ENCODE assay signal across 27 cellular contexts in the genomic region with DNA sequence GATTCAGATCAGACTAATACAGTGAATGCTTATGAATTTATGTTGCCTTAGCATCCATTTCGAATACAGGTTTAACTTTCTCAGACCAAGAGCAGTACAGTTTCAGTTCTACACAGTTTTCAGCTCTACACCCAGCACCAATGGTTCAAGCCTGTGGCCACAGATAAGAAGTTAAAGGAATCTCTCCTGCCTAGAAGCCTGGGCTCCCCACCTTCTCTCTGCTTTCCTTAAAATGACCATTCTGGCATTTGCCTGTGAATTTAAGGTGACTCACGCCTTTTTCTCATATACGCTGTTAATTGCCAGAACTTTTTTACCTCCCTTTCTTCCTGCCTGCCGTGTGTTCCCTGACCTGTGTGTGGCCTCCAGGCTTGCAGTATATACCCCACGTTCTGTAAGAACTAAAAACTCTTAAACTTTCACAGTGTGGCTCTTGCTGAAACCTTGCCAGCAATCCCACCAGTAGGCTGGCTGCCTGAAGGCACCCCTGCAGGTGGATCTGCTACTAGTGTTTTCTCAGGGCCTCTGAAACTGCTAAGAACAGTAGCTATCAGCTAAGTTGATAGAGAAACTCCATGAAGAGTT.
DNase-seq lines count a peak whose midpoint lies in the region; ATAC-seq, FAIRE-seq and TF ChIP-seq lines count a peak whose summit lies in the region.
"Had no signal": no experiment of that assay in that cellular context is flagged by ENCODE, and none has a peak within 500 bp of the region (broad histone marks: within the 10 kb centered on the region; RNA-seq: fewer than 3 reads in every experiment).

No MANE protein-coding gene starts in this region.

- no peak overlapping the region for H3K27ac Mint-ChIP-seq in activated T-helper 1 cell treated with anti-CD3 and anti-CD28 coated beads, Interleukin-12 subunit alpha, Interleukin-12 subunit beta, Interleukin-2, Interleukin-4 antibody, amounts not matched to agents 30 ng/mL and 10 ng/mL and 1 ng/mL, durations not matched to agents 14 hours and 24 hours and 36 hours
- H3K27ac Mint-ChIP-seq: activated CD4-positive, alpha-beta memory T cell treated with anti-CD3 and anti-CD28 coated beads, Interleukin-2, amount 10 ng/mL, durations not matched to agents 7 days and 5 days; activated naive CD8-positive, alpha-beta T cell; natural killer cell treated with Interleukin-12 subunit alpha and Interleukin-12 subunit beta and Interleukin-15 and Interleukin-18, amount 100 ng/mL, for 72 hours; stimulated activated naive CD8-positive, alpha-beta T cell treated with anti-CD3 and anti-CD28 coated beads, Interleukin-15, amount 100 ng/mL, for 72 hours; T-cell had no signal

- H3K56ac ChIP-seq in mesendoderm (ENCODE audit: low read length): no peak overlapping the region

- H2AK5ac ChIP-seq in mesendoderm (ENCODE audit: low read length): no peak overlapping the region

- no peak overlapping the region for H3K4ac ChIP-seq in mesendoderm (ENCODE audit: low read depth, low read length)

- in situ Hi-C loops in mammary epithelial cell (cut with MboI; ENCODE audit: low sequenced_read_pairs in 2 of 2): no loop called here

- peak; percentile 28 for DNase-seq in ELR (ENCODE audit: low read depth)
- DNase-seq in NCI-H226: peak; percentile 75
- no peak for DNase-seq in mammary epithelial cell
- DNase-seq in mesendoderm: peak; percentile 19
- no peak for DNase-seq in activated T-helper 1 cell treated with anti-CD3 and anti-CD28 coated beads, Interleukin-12 subunit alpha, Interleukin-12 subunit beta, Interleukin-2, Interleukin-4 antibody, amounts not matched to agents 30 ng/mL and 10 ng/mL and 1 ng/mL, durations not matched to agents 14 hours and 24 hours and 36 hours (ENCODE audit: low spot score)
- no peak for DNase-seq in ascending aorta (ENCODE audit: low spot score in 2 of 2)
- no peak for DNase-seq in D721Med (ENCODE audit: insufficient read length, low spot score)
- DNase-seq: activated CD4-positive, alpha-beta memory T cell treated with anti-CD3 and anti-CD28 coated beads, Interleukin-2, amount 10 ng/mL, durations not matched to agents 7 days and 5 days; activated CD8-positive, alpha-beta memory T cell treated with anti-CD3 and anti-CD28 coated beads, Interleukin-2, amount 50 U/mL, for 48 hours; cerebellar nuclear complex; DMS153; dorsolateral prefrontal cortex; NCI-H1048; NCI-H1694 treated with DMSO at 0.1 percent for 48 hours; NCI-H2171 treated with DMSO at 0.1 percent for 48 hours; NCI-H524 treated with DMSO at 0.1 percent for 48 hours; SJCRH30; stimulated activated naive CD8-positive, alpha-beta T cell treated with anti-CD3 and anti-CD28 coated beads, Interleukin-15, amount 100 ng/mL, for 72 hours; T-cell; thyroid gland had no signal

- H3K4me3 ChIP-seq in mammary epithelial cell (replicated peaks in 1 of 3; ENCODE audit: insufficient read depth in 1 of 3, low read depth in 2 of 3, low read length in 3 of 3) (no peak overlapping the region), mesendoderm (ENCODE audit: low read length) (no peak overlapping the region), ascending aorta (no peak overlapping the region)
- H3K4me3 ChIP-seq: dorsolateral prefrontal cortex, SJCRH30, skin epidermis, thyroid gland had no signal

- no peaks in the 10 kb centered on the region for H3K27me3 ChIP-seq in mammary epithelial cell (ENCODE audit: insufficient read depth, low read length)
- no peaks in the 10 kb centered on the region for H3K27me3 ChIP-seq in mesendoderm (ENCODE audit: insufficient read depth, low read length, poor library complexity)
- no peaks in the 10 kb centered on the region for H3K27me3 ChIP-seq in ascending aorta
- H3K27me3 ChIP-seq: dorsolateral prefrontal cortex, SJCRH30, thyroid gland had no signal

- H3K4me3 Mint-ChIP-seq in activated T-helper 1 cell treated with anti-CD3 and anti-CD28 coated beads, Interleukin-12 subunit alpha, Interleukin-12 subunit beta, Interleukin-2, Interleukin-4 antibody, amounts not matched to agents 30 ng/mL and 10 ng/mL and 1 ng/mL, durations not matched to agents 14 hours and 24 hours and 36 hours: no peak overlapping the region
- H3K4me3 Mint-ChIP-seq: activated CD4-positive, alpha-beta memory T cell treated with anti-CD3 and anti-CD28 coated beads, Interleukin-2, amount 10 ng/mL, durations not matched to agents 7 days and 5 days; activated naive CD8-positive, alpha-beta T cell; natural killer cell treated with Interleukin-12 subunit alpha and Interleukin-12 subunit beta and Interleukin-15 and Interleukin-18, amount 100 ng/mL, for 72 hours; stimulated activated naive CD8-positive, alpha-beta T cell treated with anti-CD3 and anti-CD28 coated beads, Interleukin-15, amount 100 ng/mL, for 72 hours; T-cell had no signal

- no peak overlapping the region for H4K8ac ChIP-seq in mesendoderm (ENCODE audit: low read depth, low read length)

- no peaks in the 10 kb centered on the region for H3K36me3 Mint-ChIP-seq in activated T-helper 1 cell treated with anti-CD3 and anti-CD28 coated beads, Interleukin-12 subunit alpha, Interleukin-12 subunit beta, Interleukin-2, Interleukin-4 antibody, amounts not matched to agents 30 ng/mL and 10 ng/mL and 1 ng/mL, durations not matched to agents 14 hours and 24 hours and 36 hours (ENCODE audit: low read depth)
- H3K36me3 Mint-ChIP-seq: activated naive CD8-positive, alpha-beta T cell; natural killer cell treated with Interleukin-12 subunit alpha and Interleukin-12 subunit beta and Interleukin-15 and Interleukin-18, amount 100 ng/mL, for 72 hours; T-cell had no signal

- no peak overlapping the region for H4K5ac ChIP-seq in mesendoderm (ENCODE audit: low read length)

- BruUV-seq in mammary epithelial cell (replicated peaks; lab: Mats Ljungman, UMichigan): no TSS peak

- peak overlapping the region; percentile 42 for H3K27ac ChIP-seq in mammary epithelial cell (ENCODE audit: insufficient read depth, low read depth, low read length)
- H3K27ac ChIP-seq in mesendoderm (ENCODE audit: low read depth, low read length): no peak overlapping the region
- H3K27ac ChIP-seq in ascending aorta: no peak overlapping the region
- H3K27ac ChIP-seq: dorsolateral prefrontal cortex, SJCRH30, skin epidermis, thyroid gland had no signal

- H3K9me3 ChIP-seq in mammary epithelial cell (replicated peaks; ENCODE audit: insufficient read depth, low read length) (no peaks in the 10 kb centered on the region), ascending aorta (no peaks in the 10 kb centered on the region)
- H3K9me3 ChIP-seq: SJCRH30, thyroid gland had no signal

- no peaks in the 10 kb centered on the region for H3K79me1 ChIP-seq in mesendoderm (ENCODE audit: low read length)

- no peak for ATAC-seq in GM18870 (IDR thresholded peaks at IDR 0.05; ENCODE audit: unreplicated experiment)
- ATAC-seq: activated CD4-positive, CD25-positive, alpha-beta regulatory T cell treated with anti-CD3 and anti-CD28 coated beads, Interleukin-2, amount 50 U/mL, for 24 hours; natural killer cell treated with Interleukin-12 subunit alpha and Interleukin-12 subunit beta and Interleukin-15 and Interleukin-18, amount 100 ng/mL, for 72 hours; stimulated activated naive CD8-positive, alpha-beta T cell treated with anti-CD3 and anti-CD28 coated beads, Interleukin-15, amount 100 ng/mL, for 72 hours; T-cell had no signal

- H3K9ac ChIP-seq in mammary epithelial cell (ENCODE audit: insufficient read depth, low read length): no peak overlapping the region
- no peak overlapping the region for H3K9ac ChIP-seq in mesendoderm (ENCODE audit: low read length)

- no peak overlapping the region for H2BK120ac ChIP-seq in mesendoderm (ENCODE audit: low read depth, low read length)

- H3K36me3 ChIP-seq in mammary epithelial cell (ENCODE audit: insufficient read depth, low read length) (no peaks in the 10 kb centered on the region), mesendoderm (ENCODE audit: control insufficient read depth, insufficient read depth, low read length) (no peaks in the 10 kb centered on the region), ascending aorta (no peaks in the 10 kb centered on the region)
- H3K36me3 ChIP-seq: SJCRH30, thyroid gland had no signal

- dilution Hi-C loops in mammary epithelial cell (cut with HindIII; ENCODE audit: low sequenced_read_pairs): no loop called here

- no peak overlapping the region for H3K18ac ChIP-seq in mesendoderm (ENCODE audit: low read length)

- H4K20me1 ChIP-seq in mammary epithelial cell (ENCODE audit: insufficient read depth, low read length): no peaks in the 10 kb centered on the region

- no peaks in the 10 kb centered on the region for H3K79me2 ChIP-seq in mammary epithelial cell (ENCODE audit: insufficient read depth, low read length)
- no peaks in the 10 kb centered on the region for H3K79me2 ChIP-seq in mesendoderm (ENCODE audit: control insufficient read depth, insufficient read depth, low read length)

- H3K27me3 Mint-ChIP-seq in activated T-helper 1 cell treated with anti-CD3 and anti-CD28 coated beads, Interleukin-12 subunit alpha, Interleukin-12 subunit beta, Interleukin-2, Interleukin-4 antibody, amounts not matched to agents 30 ng/mL and 10 ng/mL and 1 ng/mL, durations not matched to agents 14 hours and 24 hours and 36 hours (ENCODE audit: insufficient read depth): no peaks in the 10 kb centered on the region
- H3K27me3 Mint-ChIP-seq: activated CD4-positive, alpha-beta memory T cell treated with anti-CD3 and anti-CD28 coated beads, Interleukin-2, amount 10 ng/mL, durations not matched to agents 7 days and 5 days; activated naive CD8-positive, alpha-beta T cell; natural killer cell treated with Interleukin-12 subunit alpha and Interleukin-12 subunit beta and Interleukin-15 and Interleukin-18, amount 100 ng/mL, for 72 hours; stimulated activated naive CD8-positive, alpha-beta T cell treated with anti-CD3 and anti-CD28 coated beads, Interleukin-15, amount 100 ng/mL, for 72 hours; T-cell had no signal

- no peak overlapping the region for H2BK15ac ChIP-seq in mesendoderm (replicated peaks; ENCODE audit: low read depth)

- FAIRE-seq in D721Med (lab: Jason Lieb, UNC): no peak
- FAIRE-seq: endothelial cell of umbilical vein, TTC549 had no signal

- H3K4me1 ChIP-seq in mammary epithelial cell (ENCODE audit: insufficient read depth, low read length) (peaks cover 27% of the 10 kb centered on the region), mesendoderm (ENCODE audit: control insufficient read depth, low read depth, low read length) (no peaks in the 10 kb centered on the region), ascending aorta (no peaks in the 10 kb centered on the region)
- H3K4me1 ChIP-seq: SJCRH30, thyroid gland had no signal

- H3K23ac ChIP-seq in mesendoderm (ENCODE audit: low read length): no peak overlapping the region

- H3K4me2 ChIP-seq in mammary epithelial cell (ENCODE audit: insufficient read depth, low read depth, low read length): no peak overlapping the region
- H3K4me2 ChIP-seq in mesendoderm (ENCODE audit: low read length): no peak overlapping the region

- WGBS in mammary epithelial cell (ENCODE audit: low coverage, missing lambda C conversion rate): 60% methylated on average over 5 of the region's 5 CpGs
- no CpG with 5 or more reads among the region's 5 CpGs for WGBS in mesendoderm (ENCODE audit: extremely low coverage, insufficient coverage, low lambda C conversion rate)

- no peak for TF ChIP-seq CTCF in mammary epithelial cell (conservative IDR thresholded peaks at IDR 0.05 in 1 of 2, IDR thresholded peaks at IDR 0.05 in 1 of 2; ENCODE audit: extremely low read depth in 1 of 2, insufficient read depth in 1 of 2, low read depth in 1 of 2, low read length in 2 of 2)
- TF ChIP-seq CTCF in ascending aorta (IDR thresholded peaks at IDR 0.05): no peak
- no peak for TF ChIP-seq CTCF in D721Med (IDR thresholded peaks at IDR 0.05; ENCODE audit: insufficient read depth, missing control alignments)

- no peak overlapping the region for H2BK5ac ChIP-seq in mesendoderm (ENCODE audit: low read length)

- no peaks in the 10 kb centered on the region for H3K9me3 Mint-ChIP-seq in activated T-helper 1 cell treated with anti-CD3 and anti-CD28 coated beads, Interleukin-12 subunit alpha, Interleukin-12 subunit beta, Interleukin-2, Interleukin-4 antibody, amounts not matched to agents 30 ng/mL and 10 ng/mL and 1 ng/mL, durations not matched to agents 14 hours and 24 hours and 36 hours

- no peaks in the 10 kb centered on the region for H3K4me1 Mint-ChIP-seq in activated T-helper 1 cell treated with anti-CD3 and anti-CD28 coated beads, Interleukin-12 subunit alpha, Interleukin-12 subunit beta, Interleukin-2, Interleukin-4 antibody, amounts not matched to agents 30 ng/mL and 10 ng/mL and 1 ng/mL, durations not matched to agents 14 hours and 24 hours and 36 hours (ENCODE audit: low read depth)
- H3K4me1 Mint-ChIP-seq: activated CD4-positive, alpha-beta memory T cell treated with anti-CD3 and anti-CD28 coated beads, Interleukin-2, amount 10 ng/mL, durations not matched to agents 7 days and 5 days; stimulated activated naive CD8-positive, alpha-beta T cell treated with anti-CD3 and anti-CD28 coated beads, Interleukin-15, amount 100 ng/mL, for 72 hours; T-cell had no signal

- intact Hi-C loops in mammary epithelial cell (cut with micrococcal nuclease) (no loop called here), ascending aorta (cut with DNase I) (no loop called here)
- intact Hi-C loops in activated T-helper 1 cell treated with anti-CD3 and anti-CD28 coated beads, Interleukin-12 subunit alpha, Interleukin-12 subunit beta, Interleukin-2, Interleukin-4 antibody, amounts not matched to agents 30 ng/mL and 10 ng/mL and 1 ng/mL, durations not matched to agents 14 hours and 24 hours and 36 hours (cut with micrococcal nuclease): no loop called here

- CTCF ChIA-PET in mammary epithelial cell (lab: Charles Lee; ENCODE audit: low non-redundant PET): no interaction called here

- H2AFZ ChIP-seq in mammary epithelial cell (ENCODE audit: low read depth, low read length): peak overlapping the region; percentile 57

Comparison
In these comparisons a context has a peak if more than half of its experiments do, and no peak if none do; other contexts are left out.
1. DNase-seq: peak in ELR (single experiment), NCI-H226 (single experiment) and mesendoderm (single experiment); none in mammary epithelial cell (single experiment), activated T-helper 1 cell treated with anti-CD3 and anti-CD28 coated beads, Interleukin-12 subunit alpha, Interleukin-12 subunit beta, Interleukin-2, Interleukin-4 antibody, amounts not matched to agents 30 ng/mL and 10 ng/mL and 1 ng/mL, durations not matched to agents 14 hours and 24 hours and 36 hours (single experiment), ascending aorta (0 of 2) and D721Med (single experiment).